In the genomic region with DNA sequence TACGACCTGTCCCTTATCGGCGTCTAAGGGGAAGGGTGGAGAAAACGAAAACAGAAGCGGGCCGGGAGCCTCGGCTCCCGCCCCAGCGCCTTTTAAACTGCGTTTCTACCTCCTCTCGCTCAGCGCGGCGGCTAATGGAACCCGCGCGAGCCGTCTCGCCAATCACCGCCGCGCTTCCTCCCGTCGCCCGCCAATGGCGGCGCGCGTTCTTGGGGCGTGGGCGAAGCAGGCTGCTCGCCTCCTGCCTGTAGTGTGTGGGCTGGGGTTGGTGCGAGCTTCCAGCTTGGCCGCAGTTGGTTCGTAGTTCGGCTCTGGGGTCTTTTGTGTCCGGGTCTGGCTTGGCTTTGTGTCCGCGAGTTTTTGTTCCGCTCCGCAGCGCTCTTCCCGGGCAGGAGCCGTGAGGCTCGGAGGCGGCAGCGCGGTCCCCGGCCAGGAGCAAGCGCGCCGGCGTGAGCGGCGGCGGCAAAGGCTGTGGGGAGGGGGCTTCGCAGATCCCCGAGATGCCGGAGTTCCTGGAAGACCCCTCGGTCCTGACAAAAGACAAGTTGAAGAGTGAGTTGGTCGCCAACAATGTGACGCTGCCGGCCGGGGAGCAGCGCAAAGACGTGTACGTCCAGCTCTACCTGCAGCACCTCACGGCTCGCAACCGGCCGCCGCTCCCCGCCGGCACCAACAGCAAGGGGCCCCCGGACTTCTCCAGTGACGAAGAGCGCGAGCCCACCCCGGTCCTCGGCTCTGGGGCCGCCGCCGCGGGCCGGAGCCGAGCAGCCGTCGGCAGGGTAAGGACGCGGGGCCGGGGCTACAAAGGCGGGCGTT, we compare ENCODE assay signal across 1 cellular context.
TF ChIP-seq lines count a peak whose summit lies in the region.

A gene with protein sequence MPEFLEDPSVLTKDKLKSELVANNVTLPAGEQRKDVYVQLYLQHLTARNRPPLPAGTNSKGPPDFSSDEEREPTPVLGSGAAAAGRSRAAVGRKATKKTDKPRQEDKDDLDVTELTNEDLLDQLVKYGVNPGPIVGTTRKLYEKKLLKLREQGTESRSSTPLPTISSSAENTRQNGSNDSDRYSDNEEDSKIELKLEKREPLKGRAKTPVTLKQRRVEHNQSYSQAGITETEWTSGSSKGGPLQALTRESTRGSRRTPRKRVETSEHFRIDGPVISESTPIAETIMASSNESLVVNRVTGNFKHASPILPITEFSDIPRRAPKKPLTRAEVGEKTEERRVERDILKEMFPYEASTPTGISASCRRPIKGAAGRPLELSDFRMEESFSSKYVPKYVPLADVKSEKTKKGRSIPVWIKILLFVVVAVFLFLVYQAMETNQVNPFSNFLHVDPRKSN (plus strand): TSS at position 223 of the 816 bp plus-strand sequence. CDS start 278 bp downstream, at position 501.

TF ChIP-seq in K562, 482 proteins besides CTCF, POLR2A, EP300 and RAD21 (continued from another document and continues in another):
- TF ChIP-seq, protein P1, sequence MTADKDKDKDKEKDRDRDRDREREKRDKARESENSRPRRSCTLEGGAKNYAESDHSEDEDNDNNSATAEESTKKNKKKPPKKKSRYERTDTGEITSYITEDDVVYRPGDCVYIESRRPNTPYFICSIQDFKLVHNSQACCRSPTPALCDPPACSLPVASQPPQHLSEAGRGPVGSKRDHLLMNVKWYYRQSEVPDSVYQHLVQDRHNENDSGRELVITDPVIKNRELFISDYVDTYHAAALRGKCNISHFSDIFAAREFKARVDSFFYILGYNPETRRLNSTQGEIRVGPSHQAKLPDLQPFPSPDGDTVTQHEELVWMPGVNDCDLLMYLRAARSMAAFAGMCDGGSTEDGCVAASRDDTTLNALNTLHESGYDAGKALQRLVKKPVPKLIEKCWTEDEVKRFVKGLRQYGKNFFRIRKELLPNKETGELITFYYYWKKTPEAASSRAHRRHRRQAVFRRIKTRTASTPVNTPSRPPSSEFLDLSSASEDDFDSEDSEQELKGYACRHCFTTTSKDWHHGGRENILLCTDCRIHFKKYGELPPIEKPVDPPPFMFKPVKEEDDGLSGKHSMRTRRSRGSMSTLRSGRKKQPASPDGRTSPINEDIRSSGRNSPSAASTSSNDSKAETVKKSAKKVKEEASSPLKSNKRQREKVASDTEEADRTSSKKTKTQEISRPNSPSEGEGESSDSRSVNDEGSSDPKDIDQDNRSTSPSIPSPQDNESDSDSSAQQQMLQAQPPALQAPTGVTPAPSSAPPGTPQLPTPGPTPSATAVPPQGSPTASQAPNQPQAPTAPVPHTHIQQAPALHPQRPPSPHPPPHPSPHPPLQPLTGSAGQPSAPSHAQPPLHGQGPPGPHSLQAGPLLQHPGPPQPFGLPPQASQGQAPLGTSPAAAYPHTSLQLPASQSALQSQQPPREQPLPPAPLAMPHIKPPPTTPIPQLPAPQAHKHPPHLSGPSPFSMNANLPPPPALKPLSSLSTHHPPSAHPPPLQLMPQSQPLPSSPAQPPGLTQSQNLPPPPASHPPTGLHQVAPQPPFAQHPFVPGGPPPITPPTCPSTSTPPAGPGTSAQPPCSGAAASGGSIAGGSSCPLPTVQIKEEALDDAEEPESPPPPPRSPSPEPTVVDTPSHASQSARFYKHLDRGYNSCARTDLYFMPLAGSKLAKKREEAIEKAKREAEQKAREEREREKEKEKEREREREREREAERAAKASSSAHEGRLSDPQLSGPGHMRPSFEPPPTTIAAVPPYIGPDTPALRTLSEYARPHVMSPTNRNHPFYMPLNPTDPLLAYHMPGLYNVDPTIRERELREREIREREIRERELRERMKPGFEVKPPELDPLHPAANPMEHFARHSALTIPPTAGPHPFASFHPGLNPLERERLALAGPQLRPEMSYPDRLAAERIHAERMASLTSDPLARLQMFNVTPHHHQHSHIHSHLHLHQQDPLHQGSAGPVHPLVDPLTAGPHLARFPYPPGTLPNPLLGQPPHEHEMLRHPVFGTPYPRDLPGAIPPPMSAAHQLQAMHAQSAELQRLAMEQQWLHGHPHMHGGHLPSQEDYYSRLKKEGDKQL (CRISPR knock-in tag; IDR thresholded peaks at IDR 0.05; ENCODE audit: borderline replicate concordance): peak; percentile 81; the same call in 1 of the 2 replicates
- TF ChIP-seq, protein P2, sequence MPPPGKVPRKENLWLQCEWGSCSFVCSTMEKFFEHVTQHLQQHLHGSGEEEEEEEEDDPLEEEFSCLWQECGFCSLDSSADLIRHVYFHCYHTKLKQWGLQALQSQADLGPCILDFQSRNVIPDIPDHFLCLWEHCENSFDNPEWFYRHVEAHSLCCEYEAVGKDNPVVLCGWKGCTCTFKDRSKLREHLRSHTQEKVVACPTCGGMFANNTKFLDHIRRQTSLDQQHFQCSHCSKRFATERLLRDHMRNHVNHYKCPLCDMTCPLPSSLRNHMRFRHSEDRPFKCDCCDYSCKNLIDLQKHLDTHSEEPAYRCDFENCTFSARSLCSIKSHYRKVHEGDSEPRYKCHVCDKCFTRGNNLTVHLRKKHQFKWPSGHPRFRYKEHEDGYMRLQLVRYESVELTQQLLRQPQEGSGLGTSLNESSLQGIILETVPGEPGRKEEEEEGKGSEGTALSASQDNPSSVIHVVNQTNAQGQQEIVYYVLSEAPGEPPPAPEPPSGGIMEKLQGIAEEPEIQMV (tag; conservative IDR thresholded peaks at IDR 0.05; ENCODE audit: low read depth): no peak
- TF ChIP-seq ZNF224 (CRISPR knock-in tag; IDR thresholded peaks at IDR 0.05): 0 out of 2 replicates have a peak, but pooled peaks have one; percentile 23
- TF ChIP-seq, protein P3, sequence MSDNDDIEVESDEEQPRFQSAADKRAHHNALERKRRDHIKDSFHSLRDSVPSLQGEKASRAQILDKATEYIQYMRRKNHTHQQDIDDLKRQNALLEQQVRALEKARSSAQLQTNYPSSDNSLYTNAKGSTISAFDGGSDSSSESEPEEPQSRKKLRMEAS (CRISPR knock-in tag; IDR thresholded peaks at IDR 0.05): peak; percentile 53; the same call in 1 of the 2 replicates
- TF ChIP-seq, protein P4, sequence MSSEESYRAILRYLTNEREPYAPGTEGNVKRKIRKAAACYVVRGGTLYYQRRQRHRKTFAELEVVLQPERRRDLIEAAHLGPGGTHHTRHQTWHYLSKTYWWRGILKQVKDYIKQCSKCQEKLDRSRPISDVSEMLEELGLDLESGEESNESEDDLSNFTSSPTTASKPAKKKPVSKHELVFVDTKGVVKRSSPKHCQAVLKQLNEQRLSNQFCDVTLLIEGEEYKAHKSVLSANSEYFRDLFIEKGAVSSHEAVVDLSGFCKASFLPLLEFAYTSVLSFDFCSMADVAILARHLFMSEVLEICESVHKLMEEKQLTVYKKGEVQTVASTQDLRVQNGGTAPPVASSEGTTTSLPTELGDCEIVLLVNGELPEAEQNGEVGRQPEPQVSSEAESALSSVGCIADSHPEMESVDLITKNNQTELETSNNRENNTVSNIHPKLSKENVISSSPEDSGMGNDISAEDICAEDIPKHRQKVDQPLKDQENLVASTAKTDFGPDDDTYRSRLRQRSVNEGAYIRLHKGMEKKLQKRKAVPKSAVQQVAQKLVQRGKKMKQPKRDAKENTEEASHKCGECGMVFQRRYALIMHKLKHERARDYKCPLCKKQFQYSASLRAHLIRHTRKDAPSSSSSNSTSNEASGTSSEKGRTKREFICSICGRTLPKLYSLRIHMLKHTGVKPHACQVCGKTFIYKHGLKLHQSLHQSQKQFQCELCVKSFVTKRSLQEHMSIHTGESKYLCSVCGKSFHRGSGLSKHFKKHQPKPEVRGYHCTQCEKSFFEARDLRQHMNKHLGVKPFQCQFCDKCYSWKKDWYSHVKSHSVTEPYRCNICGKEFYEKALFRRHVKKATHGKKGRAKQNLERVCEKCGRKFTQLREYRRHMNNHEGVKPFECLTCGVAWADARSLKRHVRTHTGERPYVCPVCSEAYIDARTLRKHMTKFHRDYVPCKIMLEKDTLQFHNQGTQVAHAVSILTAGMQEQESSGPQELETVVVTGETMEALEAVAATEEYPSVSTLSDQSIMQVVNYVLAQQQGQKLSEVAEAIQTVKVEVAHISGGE (CRISPR knock-in tag; IDR thresholded peaks at IDR 0.05): peak in 2 of 3 experiments; percentile 33 to 84; a peak in 2 of 6 replicates
- TF ChIP-seq, protein P5, sequence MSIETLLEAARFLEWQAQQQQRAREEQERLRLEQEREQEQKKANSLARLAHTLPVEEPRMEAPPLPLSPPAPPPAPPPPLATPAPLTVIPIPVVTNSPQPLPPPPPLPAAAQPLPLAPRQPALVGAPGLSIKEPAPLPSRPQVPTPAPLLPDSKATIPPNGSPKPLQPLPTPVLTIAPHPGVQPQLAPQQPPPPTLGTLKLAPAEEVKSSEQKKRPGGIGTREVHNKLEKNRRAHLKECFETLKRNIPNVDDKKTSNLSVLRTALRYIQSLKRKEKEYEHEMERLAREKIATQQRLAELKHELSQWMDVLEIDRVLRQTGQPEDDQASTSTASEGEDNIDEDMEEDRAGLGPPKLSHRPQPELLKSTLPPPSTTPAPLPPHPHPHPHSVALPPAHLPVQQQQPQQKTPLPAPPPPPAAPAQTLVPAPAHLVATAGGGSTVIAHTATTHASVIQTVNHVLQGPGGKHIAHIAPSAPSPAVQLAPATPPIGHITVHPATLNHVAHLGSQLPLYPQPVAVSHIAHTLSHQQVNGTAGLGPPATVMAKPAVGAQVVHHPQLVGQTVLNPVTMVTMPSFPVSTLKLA (conservative IDR thresholded peaks at IDR 0.05): peak; percentile 52 to 68; a peak in 3 of 4 replicates
- no peak for TF ChIP-seq RUNX1 (IDR thresholded peaks at IDR 0.05; ENCODE audit: low read depth)
- no peak for TF ChIP-seq NR1H2 (CRISPR knock-in tag; IDR thresholded peaks at IDR 0.05)
- TF ChIP-seq MYC (IDR thresholded peaks at IDR 0.05; ENCODE audit: low read depth, low read length): peak; percentile 88
- TF ChIP-seq MYC (CRISPR knock-in tag; IDR thresholded peaks at IDR 0.05; ENCODE audit: borderline replicate concordance, low read depth): peak; percentile 87; the same call in 1 of the 2 replicates
- TF ChIP-seq TAF1 (IDR thresholded peaks at IDR 0.05; ENCODE audit: control insufficient read depth, extremely low read depth, insufficient read depth, low read length, severe bottlenecking): peak; percentile 97
- TF ChIP-seq, protein P6, sequence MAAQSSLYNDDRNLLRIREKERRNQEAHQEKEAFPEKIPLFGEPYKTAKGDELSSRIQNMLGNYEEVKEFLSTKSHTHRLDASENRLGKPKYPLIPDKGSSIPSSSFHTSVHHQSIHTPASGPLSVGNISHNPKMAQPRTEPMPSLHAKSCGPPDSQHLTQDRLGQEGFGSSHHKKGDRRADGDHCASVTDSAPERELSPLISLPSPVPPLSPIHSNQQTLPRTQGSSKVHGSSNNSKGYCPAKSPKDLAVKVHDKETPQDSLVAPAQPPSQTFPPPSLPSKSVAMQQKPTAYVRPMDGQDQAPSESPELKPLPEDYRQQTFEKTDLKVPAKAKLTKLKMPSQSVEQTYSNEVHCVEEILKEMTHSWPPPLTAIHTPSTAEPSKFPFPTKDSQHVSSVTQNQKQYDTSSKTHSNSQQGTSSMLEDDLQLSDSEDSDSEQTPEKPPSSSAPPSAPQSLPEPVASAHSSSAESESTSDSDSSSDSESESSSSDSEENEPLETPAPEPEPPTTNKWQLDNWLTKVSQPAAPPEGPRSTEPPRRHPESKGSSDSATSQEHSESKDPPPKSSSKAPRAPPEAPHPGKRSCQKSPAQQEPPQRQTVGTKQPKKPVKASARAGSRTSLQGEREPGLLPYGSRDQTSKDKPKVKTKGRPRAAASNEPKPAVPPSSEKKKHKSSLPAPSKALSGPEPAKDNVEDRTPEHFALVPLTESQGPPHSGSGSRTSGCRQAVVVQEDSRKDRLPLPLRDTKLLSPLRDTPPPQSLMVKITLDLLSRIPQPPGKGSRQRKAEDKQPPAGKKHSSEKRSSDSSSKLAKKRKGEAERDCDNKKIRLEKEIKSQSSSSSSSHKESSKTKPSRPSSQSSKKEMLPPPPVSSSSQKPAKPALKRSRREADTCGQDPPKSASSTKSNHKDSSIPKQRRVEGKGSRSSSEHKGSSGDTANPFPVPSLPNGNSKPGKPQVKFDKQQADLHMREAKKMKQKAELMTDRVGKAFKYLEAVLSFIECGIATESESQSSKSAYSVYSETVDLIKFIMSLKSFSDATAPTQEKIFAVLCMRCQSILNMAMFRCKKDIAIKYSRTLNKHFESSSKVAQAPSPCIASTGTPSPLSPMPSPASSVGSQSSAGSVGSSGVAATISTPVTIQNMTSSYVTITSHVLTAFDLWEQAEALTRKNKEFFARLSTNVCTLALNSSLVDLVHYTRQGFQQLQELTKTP (IDR thresholded peaks at IDR 0.05; ENCODE audit: low read depth in 1 of 2, partially characterized antibody in 2 of 2): peak in 1 of 2 experiments; percentile 40
- TF ChIP-seq SMAD1 (IDR thresholded peaks at IDR 0.05; ENCODE audit: low read depth, low read length, partially characterized antibody): peak; percentile 80
- no peak for TF ChIP-seq COPS2 (conservative IDR thresholded peaks at IDR 0.05)
- peak; percentile 69 for TF ChIP-seq GABPB1 (CRISPR knock-in tag; IDR thresholded peaks at IDR 0.05)
- TF ChIP-seq TBP (optimal IDR thresholded peaks at IDR 0.05; ENCODE audit: low read depth, low read length): peak; percentile 88
- TF ChIP-seq SP2 (IDR thresholded peaks at IDR 0.05; ENCODE audit: extremely low read depth, low read depth, low read length, poor library complexity, severe bottlenecking): peak; percentile 7
- peak; percentile 93 for TF ChIP-seq ASH1L (IDR thresholded peaks at IDR 0.05; ENCODE audit: borderline replicate concordance, low read depth, partially characterized antibody)
- 0 out of 4 replicates have a peak, but pooled peaks of 1 of the 2 experiments have one; percentile 5 for TF ChIP-seq RCOR1 (IDR thresholded peaks at IDR 0.05; ENCODE audit: borderline replicate concordance in 1 of 2, low read depth in 2 of 2, low read length in 2 of 2)
- TF ChIP-seq ATF1 (CRISPR knock-in tag; IDR thresholded peaks at IDR 0.05): no peak
- TF ChIP-seq ATF1 (tag; IDR thresholded peaks at IDR 0.05): peak; percentile 76
- TF ChIP-seq ZKSCAN3 (CRISPR knock-in tag; IDR thresholded peaks at IDR 0.05): no peak
- 0 out of 2 replicates have a peak, but pooled peaks have one; percentile 50 for TF ChIP-seq E2F3 (CRISPR knock-in tag; IDR thresholded peaks at IDR 0.05)
- TF ChIP-seq NFRKB (IDR thresholded peaks at IDR 0.05; ENCODE audit: low read depth): peak; percentile 93
- TF ChIP-seq RB1 (IDR thresholded peaks at IDR 0.05; ENCODE audit: low read depth): peak; percentile 74
- no peak for TF ChIP-seq CBX8 (IDR thresholded peaks at IDR 0.05; ENCODE audit: borderline replicate concordance, extremely low read depth, low read depth, low read length, poor library complexity, severe bottlenecking)
- peak; percentile 70 for TF ChIP-seq PRPF4 (IDR thresholded peaks at IDR 0.05; ENCODE audit: insufficient read depth, low read depth, low read length, poor library complexity, severe bottlenecking)
- peak; percentile 79 for TF ChIP-seq HCFC1 (IDR thresholded peaks at IDR 0.05; ENCODE audit: low read depth, low read length)
- TF ChIP-seq ZNF232 (CRISPR knock-in tag; IDR thresholded peaks at IDR 0.05): 0 out of 2 replicates have a peak, but pooled peaks have one; percentile 66
- peak; percentile 70; the same call in 1 of the 2 replicates for TF ChIP-seq KAT7 (CRISPR knock-in tag; IDR thresholded peaks at IDR 0.05; ENCODE audit: borderline replicate concordance)
- TF ChIP-seq HNRNPLL (IDR thresholded peaks at IDR 0.05; ENCODE audit: low read depth, low read length, poor library complexity, severe bottlenecking): peak; percentile 63
- no peak for TF ChIP-seq CSDE1 (IDR thresholded peaks at IDR 0.05)
- peak; percentile 98; the same call in 1 of the 2 replicates for TF ChIP-seq RBM14 (IDR thresholded peaks at IDR 0.05; ENCODE audit: borderline replicate concordance, insufficient read depth, low read depth, low read length)
- TF ChIP-seq CREM (IDR thresholded peaks at IDR 0.05; ENCODE audit: low read depth): peak; percentile 50; the same call in 1 of the 2 replicates
